ENCODE assay signal across 8 cellular contexts in the genomic region with DNA sequence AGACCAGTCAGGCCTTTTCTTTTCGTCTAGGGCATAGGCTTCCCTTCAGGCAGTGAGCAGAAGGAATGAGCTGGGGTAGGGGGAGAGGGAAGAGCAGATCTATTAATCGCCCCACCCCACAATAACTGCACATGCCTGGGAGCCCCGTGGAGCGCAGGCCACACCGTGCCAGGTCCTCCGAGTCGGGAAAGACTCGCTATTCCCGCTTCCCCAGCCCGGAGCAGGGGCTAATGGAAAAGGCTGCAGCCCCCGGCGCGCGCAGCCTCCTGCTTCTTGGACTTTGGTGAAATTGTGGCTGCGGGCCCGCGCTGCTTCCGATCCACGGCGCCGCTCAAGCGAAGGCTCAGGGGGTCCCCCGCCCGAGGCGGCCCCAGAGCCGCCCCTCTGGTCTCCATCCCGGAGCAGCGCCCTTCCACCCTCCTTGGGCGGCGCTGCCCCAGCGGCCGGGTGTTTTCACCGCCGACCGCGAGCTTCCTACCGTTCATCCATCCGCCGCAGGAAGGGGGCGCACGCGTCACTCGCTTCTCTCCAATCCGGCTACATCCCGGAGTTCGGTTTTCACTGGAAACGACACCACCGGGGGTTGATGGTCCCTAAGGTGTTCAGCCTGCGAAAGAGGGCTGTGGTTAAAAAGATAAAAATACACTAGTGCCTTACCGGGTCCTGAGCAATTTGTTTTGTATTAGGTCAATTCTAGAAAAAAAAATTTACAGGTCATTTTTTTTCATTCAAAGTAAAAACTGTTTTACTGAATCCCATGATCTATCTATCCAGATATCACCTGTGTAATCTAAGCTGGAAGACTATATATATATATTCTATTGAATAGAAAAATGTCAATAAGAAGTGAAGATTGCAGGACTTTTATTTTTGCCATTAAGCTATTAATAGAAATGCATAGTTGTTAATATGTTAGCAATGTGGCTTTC. TPM values are rescaled to one million over a fixed set of nuclear protein-coding genes. Genes with fewer than 3 reads are reported as not detected.
DNase-seq lines count a peak whose midpoint lies in the region; ATAC-seq and TF ChIP-seq lines count a peak whose summit lies in the region.

No MANE protein-coding gene starts in this region.

- peak overlapping the region; percentile 68 for H3K4me2 ChIP-seq in IMR-90 (ENCODE audit: low read depth, low read length)
- peak overlapping the region; percentile 86 for H3K4me2 ChIP-seq in trophoblast cell (ENCODE audit: low read length)

- H3K4me1 ChIP-seq in IMR-90 (ENCODE audit: control insufficient read depth, insufficient read depth, low read length) = peaks cover 1% of the 10 kb centered on the region; the same call in 1 of the 2 replicates
- H3K4me1 ChIP-seq in adrenal gland (replicated peaks in 1 of 2) = peaks cover 0 to 8% of the 10 kb centered on the region in 2 donors
- peaks cover 0 to 12% (median 7%) of the 10 kb centered on the region in 9 donors for H3K4me1 ChIP-seq in heart right ventricle
- H3K4me1 ChIP-seq in trophoblast cell (ENCODE audit: control insufficient read depth in 1 of 2, insufficient read depth in 2 of 2, low read length in 2 of 2) = peaks cover 2% of the 10 kb centered on the region in 2 experiments

- peak; percentile 84 for TF ChIP-seq RAD21 in IMR-90 (IDR thresholded peaks at IDR 0.05; ENCODE audit: low read length)

- H2AFZ ChIP-seq in IMR-90 (replicated peaks; ENCODE audit: low read length, poor library complexity) = peak overlapping the region; percentile 91
- H2AFZ ChIP-seq in trophoblast cell (ENCODE audit: insufficient read depth, low read length, poor library complexity) = peak overlapping the region; percentile 51

- H2BK20ac ChIP-seq in IMR-90 (ENCODE audit: low read depth, low read length) = no peak overlapping the region

- H3K23ac ChIP-seq in IMR-90 (ENCODE audit: low read depth, low read length) (no peak overlapping the region), trophoblast cell (ENCODE audit: low read length) (no peak overlapping the region)

- H3K4me3 ChIP-seq in IMR-90 (ENCODE audit: insufficient read depth, low read depth, low read length) (peak overlapping the region; percentile 24), adrenal gland (peak overlapping the region in 1 of 4 donors; percentile 55), heart right ventricle (peak overlapping the region in 9 of 10 donors; percentile 20 to 54 (median 45)), trophoblast cell (ENCODE audit: low read depth, low read length) (no peak overlapping the region)

- POLR2A ChIA-PET in IMR-90 (lab: Charles Lee; ENCODE audit: unreplicated experiment) = no interaction called here

- H4K91ac ChIP-seq in IMR-90 (ENCODE audit: insufficient read depth, low read depth, low read length) = no peak overlapping the region
- H4K91ac ChIP-seq in trophoblast cell (ENCODE audit: low read depth, low read length) = no peak overlapping the region

- H2AK5ac ChIP-seq in IMR-90 (ENCODE audit: low read depth, low read length) (no peak overlapping the region), trophoblast cell (ENCODE audit: low read length) (no peak overlapping the region)

- peaks cover 3% of the 10 kb centered on the region for H3K79me2 ChIP-seq in trophoblast cell (ENCODE audit: control insufficient read depth, insufficient read depth, low read length, poor library complexity)

- H3K9me1 ChIP-seq in IMR-90 (ENCODE audit: insufficient read depth, low read length) = peaks cover 6% of the 10 kb centered on the region; the same call in 1 of the 2 replicates

- in situ Hi-C loops in IMR-90 (cut with MboI; ENCODE audit: low sequenced_read_pairs) = loop anchor here (25.0 kb wide), 1 partner anchor 637 kb away; the partner anchor contains the start of gene LYSMD4

- H3K4ac ChIP-seq in IMR-90 (ENCODE audit: low read depth, low read length) (no peak overlapping the region), trophoblast cell (ENCODE audit: low read depth, low read length) (no peak overlapping the region)

- no peaks in the 10 kb centered on the region for H4K20me1 ChIP-seq in IMR-90 (ENCODE audit: insufficient read depth, low read length)

- H3K14ac ChIP-seq in IMR-90 (replicated peaks; ENCODE audit: low read depth, low read length) (no peak overlapping the region), trophoblast cell (ENCODE audit: low read length) (no peak overlapping the region)

- ATAC-seq in IMR-90 (ENCODE audit: low read depth) = peak; percentile 82
- ATAC-seq in heart right ventricle = peak in 6 of 8 donors; percentile 43 to 70 (median 59)
- no peak for ATAC-seq in GM19023 (IDR thresholded peaks at IDR 0.05; ENCODE audit: unreplicated experiment)

- WGBS in IMR-90 (ENCODE audit: extremely low coverage in 2 of 2, insufficient read length in 1 of 2), 2 experiments = 4% methylated on average over 19 of the region's 50 CpGs; no CpG with 5 or more reads in 1 of the 2 experiments
- WGBS in adrenal gland, 4 donors = 1 to 4% (median 3%) methylated on average over 20 to 50 of the region's 50 CpGs
- 3 to 4% methylated on average over 50 of the region's 50 CpGs for WGBS in heart right ventricle, 2 donors
- no CpG with 5 or more reads among the region's 50 CpGs for WGBS in trophoblast cell (ENCODE audit: extremely low coverage, insufficient coverage, insufficient read length)

- DNase-seq in IMR-90 (peak; percentile 63), RKO (ENCODE audit: low spot score) (peak; percentile 77), adrenal gland (peak; percentile 70 to 91 (median 86)), heart right ventricle (peak; percentile 84 to 85), trophoblast cell (peak; percentile 38 to 74)

- no peak overlapping the region for H3K56ac ChIP-seq in IMR-90 (ENCODE audit: extremely low read depth, insufficient read depth, low read length)

- H3K9ac ChIP-seq in IMR-90 (ENCODE audit: low read depth, low read length) (peak overlapping the region; percentile 3; the same call in 1 of the 2 replicates), trophoblast cell (ENCODE audit: low read length) (no peak overlapping the region)

- H3K18ac ChIP-seq in IMR-90 (ENCODE audit: low read depth, low read length) = no peak overlapping the region
- no peak overlapping the region for H3K18ac ChIP-seq in trophoblast cell (ENCODE audit: low read length)

- TF ChIP-seq CTCF in 22Rv1 (IDR thresholded peaks at IDR 0.05) = peak; percentile 95
- TF ChIP-seq CTCF in GM12872 (IDR thresholded peaks at IDR 0.05; ENCODE audit: insufficient read depth, low read depth, low read length) = peak; percentile 69
- peak; percentile 86 for TF ChIP-seq CTCF in IMR-90 (conservative IDR thresholded peaks at IDR 0.05; ENCODE audit: low read depth, low read length)
- peak; percentile 67 to 83 (median 75) for TF ChIP-seq CTCF in adrenal gland (IDR thresholded peaks at IDR 0.05)
- TF ChIP-seq CTCF in heart right ventricle (IDR thresholded peaks at IDR 0.05) = peak; percentile 68 to 92 (median 82)

- TF ChIP-seq POLR2A in IMR-90 (IDR thresholded peaks at IDR 0.05; ENCODE audit: low read depth, low read length) (no peak), adrenal gland (IDR thresholded peaks at IDR 0.05) (no peak)

- H4K5ac ChIP-seq in IMR-90 (ENCODE audit: low read depth, low read length) = no peak overlapping the region

- no peak overlapping the region for H4K12ac ChIP-seq in trophoblast cell (ENCODE audit: low read depth, low read length)

- H2AK9ac ChIP-seq in IMR-90 (replicated peaks; ENCODE audit: low read depth, low read length, poor library complexity) = peak overlapping the region; percentile 46

- H3K36me3 ChIP-seq in IMR-90 (ENCODE audit: control insufficient read depth, insufficient read depth, low read length) (no peaks in the 10 kb centered on the region), adrenal gland (replicated peaks in 1 of 2) (no peaks in the 10 kb centered on the region), heart right ventricle (no peaks in the 10 kb centered on the region), trophoblast cell (ENCODE audit: control insufficient read depth in 1 of 2, insufficient read depth in 2 of 2, low read length in 2 of 2) (no peaks in the 10 kb centered on the region)

- dilution Hi-C loops in IMR-90 (cut with HindIII; ENCODE audit: low sequenced_read_pairs, unreplicated experiment) = loop anchor here (25.0 kb wide), 1 partner anchor 112 kb away; no protein-coding TSS in a partner anchor

- H3K9me3 ChIP-seq in IMR-90 (ENCODE audit: control insufficient read depth, insufficient read depth, low read length) (no peaks in the 10 kb centered on the region), adrenal gland (replicated peaks in 1 of 3) (no peaks in the 10 kb centered on the region), heart right ventricle (no peaks in the 10 kb centered on the region), trophoblast cell (ENCODE audit: insufficient read depth, low read depth, low read length) (peaks cover 4% of the 10 kb centered on the region)

- no peaks in the 10 kb centered on the region; a peak in 1 of 4 replicates for H3K79me1 ChIP-seq in IMR-90 (ENCODE audit: low read depth in 1 of 2, low read length in 2 of 2)
- H3K79me1 ChIP-seq in trophoblast cell (ENCODE audit: low read length) = peaks cover 4% of the 10 kb centered on the region

- H3K27ac ChIP-seq in 22Rv1 (no peak overlapping the region), IMR-90 (ENCODE audit: insufficient read depth, low read length) (no peak overlapping the region), adrenal gland (no peak overlapping the region), heart right ventricle (no peak overlapping the region), trophoblast cell (ENCODE audit: low read depth, low read length) (no peak overlapping the region)

- H2BK120ac ChIP-seq in IMR-90 (ENCODE audit: low read depth, low read length) = no peak overlapping the region
- H2BK120ac ChIP-seq in trophoblast cell (ENCODE audit: insufficient read depth, low read length, poor library complexity) = no peak overlapping the region

- no peak overlapping the region for H2BK15ac ChIP-seq in IMR-90 (ENCODE audit: low read depth, low read length)

- intact Hi-C loops in IMR-90 (cut with micrococcal nuclease) (loop anchor here (1.0 to 5.0 kb wide), 2 partner anchors 113 to 632 kb away; partner anchors contain the start of gene LYSMD4), adrenal gland (cut with DNase I) (no loop called here), heart right ventricle (cut with DNase I) (loop anchor here in 7 of 10 donors (1.0 to 10.0 kb wide), 4 partner anchors 112 to 634 kb away; partner anchors contain the start of gene LYSMD4 (in 1 of the 7))

- H3K27me3 ChIP-seq in IMR-90 (ENCODE audit: control insufficient read depth, insufficient read depth, low read length) (peaks cover 18% of the 10 kb centered on the region), adrenal gland (no peaks in the 10 kb centered on the region), heart right ventricle (peaks cover 0 to 53% (median 17%) of the 10 kb centered on the region in 7 donors), trophoblast cell (ENCODE audit: insufficient read depth, low read length) (peaks cover 7% of the 10 kb centered on the region)

- CTCF ChIA-PET in IMR-90 (lab: Yijun Ruan, JAX) = interaction anchor here (0.5 to 2.4 kb wide), 14 partner anchors 10 to 464 kb away, joined by 3 to 21 read pairs (median 4); partner anchors contain the start of gene LRRC28

- BruUV-seq in IMR-90 (replicated peaks; lab: Mats Ljungman, UMichigan) = no TSS peak

- no peak overlapping the region for H2BK12ac ChIP-seq in trophoblast cell (ENCODE audit: low read length)

- H2BK5ac ChIP-seq in IMR-90 (ENCODE audit: low read depth, low read length, poor library complexity, severe bottlenecking) (no peak overlapping the region), trophoblast cell (ENCODE audit: low read depth, low read length, poor library complexity) (no peak overlapping the region)

- H4K8ac ChIP-seq in IMR-90 (ENCODE audit: low read depth in 2 of 2, low read length in 2 of 2) (peak overlapping the region in 1 of 2 experiments; percentile 36; a peak in 1 of 4 replicates), trophoblast cell (ENCODE audit: low read depth, low read length) (peak overlapping the region; percentile 35)

RNA-seq across cellular contexts. Expression of gene SYNM, which starts 4.4 kb away (rescaled TPM):
- total RNA-seq in IMR-90 (2012; rRNA removed) = 3.4 and 5.0 TPM in 2 replicates
- polyA plus RNA-seq in IMR-90 (2012; rRNA removed) = 1.9 and 2.1 TPM in 2 replicates
- 0.81 and 0.86 TPM in 2 replicates for polyA plus RNA-seq in IMR-90 (2012; cell fraction: cytosol; rRNA removed)
- 3.0 and 8.1 TPM in 2 replicates for polyA plus RNA-seq in IMR-90 (2012; cell fraction: nucleus; rRNA removed; ENCODE audit: low replicate concordance)
- total RNA-seq in adrenal gland = 10 to 100 TPM; 23.6 to 44.6 (median 38.3) TPM
- polyA plus RNA-seq in adrenal gland = 10 to 100 TPM; 11.1 to 25.0 (median 22.0) TPM
- 100 to 1,000 TPM; 256 to 456 (median 357) TPM for total RNA-seq in heart right ventricle
- 100 to 1,000 TPM in 1 of 2 donors, 10 to 100 TPM in 1; 59.4 to 103 TPM for polyA plus RNA-seq in heart right ventricle
- 5.9 and 6.1 TPM in 2 replicates for polyA plus RNA-seq in trophoblast cell (2013)

Comparison
In these comparisons a context has a peak if more than half of its experiments do, and no peak if none do; other contexts are left out.
1. RNA of gene SYNM, which starts 4.4 kb away (total RNA-seq): 256 to 456 TPM in heart right ventricle; 23.6 to 44.6 TPM in adrenal gland and 3.4 to 5.0 TPM in IMR-90; every median in the first group is over 4 times any median in the second.
2. intact Hi-C loops: an anchor here in IMR-90 (1.0 to 5.0 kb wide) and heart right ventricle (1.0 to 10.0 kb wide); none called in adrenal gland.
3. Peak in every context shown above with its lines, with median percentiles within 50 percentile points of each other: CTCF ChIP-seq and DNase-seq.